Comparison of ENCODE assay signal across 29 cellular contexts in the genomic region with DNA sequence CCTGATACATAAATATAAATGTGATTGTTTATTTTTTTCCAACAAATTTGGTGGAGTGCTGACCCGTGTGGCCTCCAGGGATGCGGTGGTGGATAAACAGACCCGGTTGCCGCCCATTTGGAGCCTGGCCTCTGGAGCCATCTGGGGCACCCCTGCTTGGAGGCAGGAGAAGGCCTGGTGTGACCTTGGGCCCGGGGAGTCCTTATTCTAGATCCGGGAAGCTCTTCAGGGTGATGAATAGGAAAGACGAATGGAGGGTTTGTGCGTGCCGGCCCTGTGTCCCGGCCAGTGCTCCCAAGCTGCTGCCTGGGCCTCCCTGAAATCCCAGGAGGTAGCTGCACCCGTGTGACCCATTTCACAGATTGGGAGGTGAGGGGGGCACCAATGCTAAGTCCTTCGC. TPM values are rescaled to one million over a fixed set of nuclear protein-coding genes. Genes with fewer than 3 reads are reported as not detected.
A peak's percentile ranks its signal among the peaks of the same experiment; 100 is the strongest.
DNase-seq lines count a peak whose midpoint lies in the region; ATAC-seq, FAIRE-seq and TF ChIP-seq lines count a peak whose summit lies in the region.
"Had no signal": no experiment of that assay in that cellular context is flagged by ENCODE, and none has a peak within 500 bp of the region (broad histone marks: within the 10 kb centered on the region; RNA-seq: fewer than 3 reads in every experiment).

No MANE protein-coding gene starts in this region.

- FAIRE-seq in frontal cortex (lab: Jason Lieb, UNC): no peak
- FAIRE-seq: endothelial cell of umbilical vein, GM12878, kidney, RCC 7860 had no signal

- H3K27me3 Mint-ChIP-seq in dendritic cell treated with granulocyte-macrophage colony-stimulating factor and Interleukin-4, amounts not matched to agents 40 ng/mL and 50 ng/mL, for 4 days: no peaks in the 10 kb centered on the region
- H3K27me3 Mint-ChIP-seq in osteocyte (ENCODE audit: unreplicated experiment): no peaks in the 10 kb centered on the region
- H3K27me3 Mint-ChIP-seq in activated CD4-positive, alpha-beta memory T cell treated with anti-CD3 and anti-CD28 coated beads for 36 hours: no peaks in the 10 kb centered on the region
- H3K27me3 Mint-ChIP-seq: activated CD4-positive, alpha-beta T cell treated with anti-CD3 and anti-CD28 coated beads, Interleukin-2, amount 10 ng/mL, durations not matched to agents 24 days and 14 days; activated CD8-positive, alpha-beta memory T cell treated with anti-CD3 and anti-CD28 coated beads, Interleukin-2, amount 10 ng/mL, durations not matched to agents 7 days and 5 days; activated naive CD4-positive, alpha-beta T cell treated with anti-CD3 and anti-CD28 coated beads, Interleukin-2, amount 10 ng/mL, durations not matched to agents 7 days and 5 days; B cell had no signal

- no peak for ATAC-seq in Right ventricle myocardium inferior
- ATAC-seq: activated CD8-positive, alpha-beta memory T cell treated with anti-CD3 and anti-CD28 coated beads, Interleukin-2, amount 10 ng/mL, durations not matched to agents 7 days and 5 days; GM12878 had no signal

- H3K9me3 Mint-ChIP-seq in dendritic cell treated with granulocyte-macrophage colony-stimulating factor and Interleukin-4, amounts not matched to agents 40 ng/mL and 50 ng/mL, for 4 days: no peaks in the 10 kb centered on the region
- H3K9me3 Mint-ChIP-seq in osteocyte (ENCODE audit: unreplicated experiment): no peaks in the 10 kb centered on the region
- H3K9me3 Mint-ChIP-seq in activated CD4-positive, alpha-beta memory T cell treated with anti-CD3 and anti-CD28 coated beads for 36 hours: no peaks in the 10 kb centered on the region
- H3K9me3 Mint-ChIP-seq: activated CD4-positive, alpha-beta T cell treated with anti-CD3 and anti-CD28 coated beads, Interleukin-2, amount 10 ng/mL, durations not matched to agents 24 days and 14 days; activated naive CD4-positive, alpha-beta T cell treated with anti-CD3 and anti-CD28 coated beads, Interleukin-2, amount 10 ng/mL, durations not matched to agents 7 days and 5 days; activated T-helper 1 cell treated with anti-CD3 and anti-CD28 coated beads, Interleukin-12 subunit alpha, Interleukin-12 subunit beta, Interleukin-2, Interleukin-4 antibody, amounts not matched to agents 30 ng/mL and 10 ng/mL and 1 ng/mL, durations not matched to agents 14 hours and 24 hours and 36 hours; T-helper 1 cell treated with Interleukin-12 subunit alpha and Interleukin-12 subunit beta and Interleukin-4 antibody, amounts not matched to agents 30 μg/mL and 1 μg/mL, for 36 hours had no signal

- DNase-seq in Right ventricle myocardium inferior (ENCODE audit: missing footprints) (peak; percentile 53), cardiac septum (ENCODE audit: low spot score) (no peak), osteocyte (ENCODE audit: extremely low spot score, unreplicated experiment) (no peak), HT-29 (ENCODE audit: low spot score) (no peak), frontal cortex (ENCODE audit: low spot score in 2 of 2) (no peak), kidney glomerular epithelial cell (lab: John Stamatoyannopoulos, UW) (no peak)
- DNase-seq in activated CD4-positive, alpha-beta memory T cell treated with anti-CD3 and anti-CD28 coated beads for 36 hours: no peak
- DNase-seq: activated CD4-positive, alpha-beta T cell treated with anti-CD3 and anti-CD28 coated beads, Interleukin-2, amount 10 ng/mL, durations not matched to agents 24 days and 14 days; activated CD8-positive, alpha-beta memory T cell treated with anti-CD3 and anti-CD28 coated beads, Interleukin-2, amount 10 ng/mL, durations not matched to agents 7 days and 5 days; activated naive CD4-positive, alpha-beta T cell treated with anti-CD3 and anti-CD28 coated beads, Interleukin-2, amount 10 ng/mL, durations not matched to agents 7 days and 5 days; amygdala; IMR-90; kidney; mammary epithelial cell; NCI-H1105 treated with DMSO at 0.1 percent for 48 hours; NCI-H2029; NCI-H2227 treated with DMSO at 0.1 percent for 48 hours had no signal

- H3K27ac Mint-ChIP-seq in dendritic cell treated with granulocyte-macrophage colony-stimulating factor and Interleukin-4, amounts not matched to agents 40 ng/mL and 50 ng/mL, for 4 days: peak overlapping the region; percentile 42
- peak overlapping the region; percentile 10 for H3K27ac Mint-ChIP-seq in osteocyte (ENCODE audit: unreplicated experiment)
- no peak overlapping the region for H3K27ac Mint-ChIP-seq in activated CD4-positive, alpha-beta memory T cell treated with anti-CD3 and anti-CD28 coated beads for 36 hours
- H3K27ac Mint-ChIP-seq: activated CD4-positive, alpha-beta T cell treated with anti-CD3 and anti-CD28 coated beads, Interleukin-2, amount 10 ng/mL, durations not matched to agents 24 days and 14 days; activated CD8-positive, alpha-beta memory T cell treated with anti-CD3 and anti-CD28 coated beads, Interleukin-2, amount 10 ng/mL, durations not matched to agents 7 days and 5 days; activated naive CD4-positive, alpha-beta T cell treated with anti-CD3 and anti-CD28 coated beads, Interleukin-2, amount 10 ng/mL, durations not matched to agents 7 days and 5 days; activated T-helper 1 cell treated with anti-CD3 and anti-CD28 coated beads, Interleukin-12 subunit alpha, Interleukin-12 subunit beta, Interleukin-2, Interleukin-4 antibody, amounts not matched to agents 30 ng/mL and 10 ng/mL and 1 ng/mL, durations not matched to agents 14 hours and 24 hours and 36 hours; B cell; T-helper 1 cell treated with Interleukin-12 subunit alpha and Interleukin-12 subunit beta and Interleukin-4 antibody, amounts not matched to agents 30 μg/mL and 1 μg/mL, for 36 hours had no signal

- H3K36me3 Mint-ChIP-seq in dendritic cell treated with granulocyte-macrophage colony-stimulating factor and Interleukin-4, amounts not matched to agents 40 ng/mL and 50 ng/mL, for 4 days (ENCODE audit: low read depth): no peaks in the 10 kb centered on the region
- no peaks in the 10 kb centered on the region for H3K36me3 Mint-ChIP-seq in osteocyte (ENCODE audit: unreplicated experiment)
- H3K36me3 Mint-ChIP-seq in activated CD4-positive, alpha-beta memory T cell treated with anti-CD3 and anti-CD28 coated beads for 36 hours: no peaks in the 10 kb centered on the region
- H3K36me3 Mint-ChIP-seq: activated CD8-positive, alpha-beta memory T cell treated with anti-CD3 and anti-CD28 coated beads, Interleukin-2, amount 10 ng/mL, durations not matched to agents 7 days and 5 days; activated naive CD4-positive, alpha-beta T cell treated with anti-CD3 and anti-CD28 coated beads, Interleukin-2, amount 10 ng/mL, durations not matched to agents 7 days and 5 days had no signal

- no peak for TF ChIP-seq CTCF in osteocyte (IDR thresholded peaks at IDR 0.05)

- H3K4me3 Mint-ChIP-seq in dendritic cell treated with granulocyte-macrophage colony-stimulating factor and Interleukin-4, amounts not matched to agents 40 ng/mL and 50 ng/mL, for 4 days: no peak overlapping the region
- H3K4me3 Mint-ChIP-seq in osteocyte (ENCODE audit: unreplicated experiment): no peak overlapping the region
- no peak overlapping the region for H3K4me3 Mint-ChIP-seq in activated CD4-positive, alpha-beta memory T cell treated with anti-CD3 and anti-CD28 coated beads for 36 hours
- H3K4me3 Mint-ChIP-seq: activated CD4-positive, alpha-beta T cell treated with anti-CD3 and anti-CD28 coated beads, Interleukin-2, amount 10 ng/mL, durations not matched to agents 24 days and 14 days; activated CD8-positive, alpha-beta memory T cell treated with anti-CD3 and anti-CD28 coated beads, Interleukin-2, amount 10 ng/mL, durations not matched to agents 7 days and 5 days; activated naive CD4-positive, alpha-beta T cell treated with anti-CD3 and anti-CD28 coated beads, Interleukin-2, amount 10 ng/mL, durations not matched to agents 7 days and 5 days; activated T-helper 1 cell treated with anti-CD3 and anti-CD28 coated beads, Interleukin-12 subunit alpha, Interleukin-12 subunit beta, Interleukin-2, Interleukin-4 antibody, amounts not matched to agents 30 ng/mL and 10 ng/mL and 1 ng/mL, durations not matched to agents 14 hours and 24 hours and 36 hours; B cell; T-helper 1 cell treated with Interleukin-12 subunit alpha and Interleukin-12 subunit beta and Interleukin-4 antibody, amounts not matched to agents 30 μg/mL and 1 μg/mL, for 36 hours had no signal

- POLR2A ChIA-PET in activated CD4-positive, alpha-beta memory T cell treated with anti-CD3 and anti-CD28 coated beads for 36 hours (lab: Charles Lee): no interaction called here

- intact Hi-C loops in Right ventricle myocardium inferior (cut with DNase I): no loop called here
- intact Hi-C loops in cardiac septum (cut with DNase I): no loop called here
- intact Hi-C loops in dendritic cell treated with granulocyte-macrophage colony-stimulating factor and Interleukin-4, amounts not matched to agents 40 ng/mL and 50 ng/mL, for 4 days (cut with micrococcal nuclease): no loop called here
- intact Hi-C loops in activated CD4-positive, alpha-beta memory T cell treated with anti-CD3 and anti-CD28 coated beads for 36 hours (cut with micrococcal nuclease): no loop called here

- H3K4me1 Mint-ChIP-seq in dendritic cell treated with granulocyte-macrophage colony-stimulating factor and Interleukin-4, amounts not matched to agents 40 ng/mL and 50 ng/mL, for 4 days (ENCODE audit: low read depth): peaks cover 44% of the 10 kb centered on the region
- H3K4me1 Mint-ChIP-seq in osteocyte (ENCODE audit: unreplicated experiment): peaks cover 28% of the 10 kb centered on the region
- H3K4me1 Mint-ChIP-seq in activated CD4-positive, alpha-beta memory T cell treated with anti-CD3 and anti-CD28 coated beads for 36 hours (ENCODE audit: low read depth): peaks cover 12% of the 10 kb centered on the region

- CTCF ChIA-PET in activated CD4-positive, alpha-beta memory T cell treated with anti-CD3 and anti-CD28 coated beads for 36 hours (lab: Charles Lee): interaction anchor here (0.8 kb wide), 1 partner anchor 27 kb away, joined by 3 read pairs; no protein-coding TSS in a partner anchor

RNA-seq across cellular contexts. Expression of a gene that starts 11.5 kb away (rescaled TPM):
- 16.2 TPM for total RNA-seq in Right ventricle myocardium inferior
- 18.6 TPM for total RNA-seq in cardiac septum
- total RNA-seq in osteocyte: 14.8 and 16.5 TPM in 2 replicates
- total RNA-seq in HT-29 (2014; rRNA removed; shearing (Covaris generic)): 42.3 and 46.5 TPM in 2 replicates
- 0.82 TPM for total RNA-seq in frontal cortex
- 10 to 100 TPM; 16.3 to 17.8 TPM for total RNA-seq in activated CD4-positive, alpha-beta memory T cell treated with anti-CD3 and anti-CD28 coated beads for 36 hours

RNA-seq across cellular contexts. Expression of a gene that starts 53.0 kb away (rescaled TPM):
- total RNA-seq in Right ventricle myocardium inferior: not detected
- not detected for total RNA-seq in cardiac septum
- total RNA-seq in osteocyte: not detected in 2 replicates
- total RNA-seq in HT-29 (2014; rRNA removed; shearing (Covaris generic)): not detected in 2 replicates
- not detected for total RNA-seq in frontal cortex
- total RNA-seq in activated CD4-positive, alpha-beta memory T cell treated with anti-CD3 and anti-CD28 coated beads for 36 hours: under 1 TPM; 0.15 to 0.31 TPM
- total RNA-seq: activated CD4-positive, alpha-beta T cell treated with anti-CD3 and anti-CD28 coated beads, Interleukin-2, amount 10 ng/mL, durations not matched to agents 24 days and 14 days; activated CD8-positive, alpha-beta memory T cell treated with anti-CD3 and anti-CD28 coated beads, Interleukin-2, amount 10 ng/mL, durations not matched to agents 7 days and 5 days; activated T-helper 1 cell treated with anti-CD3 and anti-CD28 coated beads, Interleukin-12 subunit alpha, Interleukin-12 subunit beta, Interleukin-2, Interleukin-4 antibody, amounts not matched to agents 30 ng/mL and 10 ng/mL and 1 ng/mL, durations not matched to agents 14 hours and 24 hours and 36 hours; B cell; cardiac muscle cell; dermis microvascular lymphatic vessel endothelial cell; GM12878; H4; IMR-90; kidney; myocyte; SJSA1 had no signal

RNA-seq across cellular contexts. Expression of a gene that starts 59.6 kb away (rescaled TPM):
- total RNA-seq in Right ventricle myocardium inferior (not detected), cardiac septum (not detected), osteocyte (not detected in 2 replicates), frontal cortex (not detected)
- 0.31 TPM in 1 of 2 replicates, not detected in the other for total RNA-seq in HT-29 (2014; rRNA removed; shearing (Covaris generic))
- not detected for total RNA-seq in activated CD4-positive, alpha-beta memory T cell treated with anti-CD3 and anti-CD28 coated beads for 36 hours
- total RNA-seq: activated CD4-positive, alpha-beta T cell treated with anti-CD3 and anti-CD28 coated beads, Interleukin-2, amount 10 ng/mL, durations not matched to agents 24 days and 14 days; activated CD8-positive, alpha-beta memory T cell treated with anti-CD3 and anti-CD28 coated beads, Interleukin-2, amount 10 ng/mL, durations not matched to agents 7 days and 5 days; activated T-helper 1 cell treated with anti-CD3 and anti-CD28 coated beads, Interleukin-12 subunit alpha, Interleukin-12 subunit beta, Interleukin-2, Interleukin-4 antibody, amounts not matched to agents 30 ng/mL and 10 ng/mL and 1 ng/mL, durations not matched to agents 14 hours and 24 hours and 36 hours; B cell; dermis microvascular lymphatic vessel endothelial cell; endothelial cell of umbilical vein; GM12878; H4; IMR-90; myocyte; SJSA1 had no signal
